ENCODE assay signal across 11 cellular contexts in genomic region chr17:15335446-15335845, GRCh38. TPM values are rescaled to one million over a fixed set of nuclear protein-coding genes. Genes with fewer than 3 reads are reported as not detected.
"Had no signal": no experiment of that assay in that cellular context is flagged by ENCODE, and none has a peak within 500 bp of the region (broad histone marks: within the 10 kb centered on the region; RNA-seq: fewer than 3 reads in every experiment).

No MANE protein-coding gene starts in this region.

- DNase-seq: IMR-90, KBM-7, KG1 had no signal

- H3K4me3 Mint-ChIP-seq: IgD-negative memory B cell had no signal

- H3K4me3 ChIP-seq: K562 had no signal

- FAIRE-seq: HepG2, HTR-8/SVneo, K562 had no signal

- H3K4me1 Mint-ChIP-seq: IgD-negative memory B cell had no signal

- H3K9ac ChIP-seq: KMS-11 had no signal

- ATAC-seq: HepG2, K562 had no signal

- H3K27ac ChIP-seq: HL-60, KMS-11 had no signal

- H3K4me2 ChIP-seq: KMS-11 had no signal

RNA-seq across cellular contexts. Expression of gene TEKT3, which starts 6.0 kb away (rescaled TPM):
- total RNA-seq: HT-29, HT1080, IMR-90, K562 had no signal
- polyA plus RNA-seq: IgD-negative memory B cell, K562 had no signal
